In genomic region chr2:174395284-174395968, GRCh38 we compare ENCODE assay signal across 8 cellular contexts. TPM values are rescaled to one million over a fixed set of nuclear protein-coding genes. Genes with fewer than 3 reads are reported as not detected.
A peak's percentile ranks its signal among the peaks of the same experiment; 100 is the strongest.
DNase-seq lines count a peak whose midpoint lies in the region; ATAC-seq and TF ChIP-seq lines count a peak whose summit lies in the region.

SCRN3 (plus strand) TSS chr2:174395730; CDS start chr2:174398284, 2,554 bp downstream.

- peaks cover 22% of the 10 kb centered on the region for H3K4me1 ChIP-seq in hepatocyte (ENCODE audit: insufficient read depth)

- no peaks in the 10 kb centered on the region for H4K20me1 ChIP-seq in hepatocyte (ENCODE audit: insufficient read depth, poor library complexity, severe bottlenecking)

- no peaks in the 10 kb centered on the region for H3K36me3 ChIP-seq in hepatocyte (replicated peaks; ENCODE audit: insufficient read depth, low read depth)

- ATAC-seq in GM18499 (IDR thresholded peaks at IDR 0.05; ENCODE audit: insufficient read depth, unreplicated experiment) = peak; percentile 88
- peak; percentile 97 for ATAC-seq in HG02885 (IDR thresholded peaks at IDR 0.05; ENCODE audit: poor library complexity, unreplicated experiment)

- peaks cover 49% of the 10 kb centered on the region for H3K79me2 ChIP-seq in hepatocyte

- no peaks in the 10 kb centered on the region for H3K9me3 ChIP-seq in hepatocyte (ENCODE audit: low read depth)

- no peaks in the 10 kb centered on the region for H3K27me3 ChIP-seq in hepatocyte

- 2% methylated on average over 35 of the region's 35 CpGs for WGBS in hepatocyte (ENCODE audit: low lambda C conversion rate, missing lambda C conversion rate)

- in situ Hi-C loops in astrocyte of the cerebellum (cut with HindIII; ENCODE audit: low sequenced_read_pairs) = no loop called here

- no peaks in the 10 kb centered on the region for H3K9me2 ChIP-seq in hepatocyte (replicated peaks; ENCODE audit: insufficient read depth)

- H3K27ac ChIP-seq in hepatocyte = peak within 1 kb of the TSS; percentile 94

- no peak for TF ChIP-seq CTCF in astrocyte of the cerebellum (IDR thresholded peaks at IDR 0.05; ENCODE audit: low read depth, low read length, missing control alignments)
- no peak for TF ChIP-seq CTCF in hepatocyte (IDR thresholded peaks at IDR 0.05; ENCODE audit: poor library complexity)

- H3K4me3 ChIP-seq in astrocyte of the cerebellum (ENCODE audit: low read depth, low read length) (peak within 1 kb of the TSS; percentile 77), hepatocyte (peak within 1 kb of the TSS; percentile 78)

- peak within 1 kb of the TSS; percentile 84 for H3K4me2 ChIP-seq in hepatocyte

- peak within 1 kb of the TSS; percentile 84 for H2AFZ ChIP-seq in hepatocyte

- DNase-seq in NCI-H187 (lab: John Stamatoyannopoulos, UW) (peak; percentile 26 to 32), T-helper 9 cell (peak; percentile 65), astrocyte of the cerebellum (ENCODE audit: low read depth) (peak; percentile 35), hepatocyte (ENCODE audit: low spot score) (peak; percentile 92), renal cortical epithelial cell (ENCODE audit: low read depth) (peak; percentile 83), NCI-H1048 (lab: John Stamatoyannopoulos, UW) (no peak)

RNA-seq across cellular contexts. Expression of gene SCRN3, which starts in this region (rescaled TPM):
- 30.4 and 31.4 TPM in 2 replicates for total RNA-seq in hepatocyte
- 19.9 and 24.5 TPM in 2 replicates for polyA plus RNA-seq in hepatocyte
- total RNA-seq in renal cortical epithelial cell = 26.7 and 42.4 TPM in 2 replicates
